Comparison of ENCODE assay signal across 1 cellular context in genomic region chr3:194158942-194159439, GRCh38.
TF ChIP-seq lines count a peak whose summit lies in the region.

No MANE protein-coding gene starts in this region.

TF ChIP-seq in HepG2, 621 proteins besides CTCF, POLR2A, EP300 and RAD21 (continues in another document):
- no peak for TF ChIP-seq GMEB2 (CRISPR knock-in tag; IDR thresholded peaks at IDR 0.05; ENCODE audit: low read depth)
- TF ChIP-seq ZMYM2 (CRISPR knock-in tag; IDR thresholded peaks at IDR 0.05), result 0 out of 2 replicates have a peak, but pooled peaks have one; percentile 29
- TF ChIP-seq, protein P1, sequence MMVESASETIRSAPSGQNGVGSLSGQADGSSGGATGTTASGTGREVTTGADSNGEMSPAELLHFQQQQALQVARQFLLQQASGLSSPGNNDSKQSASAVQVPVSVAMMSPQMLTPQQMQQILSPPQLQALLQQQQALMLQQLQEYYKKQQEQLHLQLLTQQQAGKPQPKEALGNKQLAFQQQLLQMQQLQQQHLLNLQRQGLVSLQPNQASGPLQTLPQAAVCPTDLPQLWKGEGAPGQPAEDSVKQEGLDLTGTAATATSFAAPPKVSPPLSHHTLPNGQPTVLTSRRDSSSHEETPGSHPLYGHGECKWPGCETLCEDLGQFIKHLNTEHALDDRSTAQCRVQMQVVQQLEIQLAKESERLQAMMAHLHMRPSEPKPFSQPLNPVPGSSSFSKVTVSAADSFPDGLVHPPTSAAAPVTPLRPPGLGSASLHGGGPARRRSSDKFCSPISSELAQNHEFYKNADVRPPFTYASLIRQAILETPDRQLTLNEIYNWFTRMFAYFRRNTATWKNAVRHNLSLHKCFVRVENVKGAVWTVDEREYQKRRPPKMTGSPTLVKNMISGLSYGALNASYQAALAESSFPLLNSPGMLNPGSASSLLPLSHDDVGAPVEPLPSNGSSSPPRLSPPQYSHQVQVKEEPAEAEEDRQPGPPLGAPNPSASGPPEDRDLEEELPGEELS (CRISPR knock-in tag; IDR thresholded peaks at IDR 0.05), result no peak
- TF ChIP-seq SPEN (CRISPR knock-in tag; IDR thresholded peaks at IDR 0.05; ENCODE audit: low read depth), result peak; percentile 32; the same call in 1 of the 2 replicates
- 0 out of 2 replicates have a peak, but pooled peaks have one; percentile 41 for TF ChIP-seq RXRB (CRISPR knock-in tag; IDR thresholded peaks at IDR 0.05; ENCODE audit: borderline replicate concordance)
- no peak for TF ChIP-seq KDM2A (CRISPR knock-in tag; IDR thresholded peaks at IDR 0.05; ENCODE audit: borderline replicate concordance, low read depth)
- no peak for TF ChIP-seq ZBTB46 (CRISPR knock-in tag; IDR thresholded peaks at IDR 0.05; ENCODE audit: borderline replicate concordance)
- TF ChIP-seq PLSCR1 (CRISPR knock-in tag; IDR thresholded peaks at IDR 0.05; ENCODE audit: borderline replicate concordance), result no peak
- TF ChIP-seq, protein P2, sequence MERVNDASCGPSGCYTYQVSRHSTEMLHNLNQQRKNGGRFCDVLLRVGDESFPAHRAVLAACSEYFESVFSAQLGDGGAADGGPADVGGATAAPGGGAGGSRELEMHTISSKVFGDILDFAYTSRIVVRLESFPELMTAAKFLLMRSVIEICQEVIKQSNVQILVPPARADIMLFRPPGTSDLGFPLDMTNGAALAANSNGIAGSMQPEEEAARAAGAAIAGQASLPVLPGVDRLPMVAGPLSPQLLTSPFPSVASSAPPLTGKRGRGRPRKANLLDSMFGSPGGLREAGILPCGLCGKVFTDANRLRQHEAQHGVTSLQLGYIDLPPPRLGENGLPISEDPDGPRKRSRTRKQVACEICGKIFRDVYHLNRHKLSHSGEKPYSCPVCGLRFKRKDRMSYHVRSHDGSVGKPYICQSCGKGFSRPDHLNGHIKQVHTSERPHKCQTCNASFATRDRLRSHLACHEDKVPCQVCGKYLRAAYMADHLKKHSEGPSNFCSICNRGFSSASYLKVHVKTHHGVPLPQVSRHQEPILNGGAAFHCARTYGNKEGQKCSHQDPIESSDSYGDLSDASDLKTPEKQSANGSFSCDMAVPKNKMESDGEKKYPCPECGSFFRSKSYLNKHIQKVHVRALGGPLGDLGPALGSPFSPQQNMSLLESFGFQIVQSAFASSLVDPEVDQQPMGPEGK (CRISPR knock-in tag; IDR thresholded peaks at IDR 0.05), result peak; percentile 21; the same call in 1 of the 2 replicates
- TF ChIP-seq, protein P3, sequence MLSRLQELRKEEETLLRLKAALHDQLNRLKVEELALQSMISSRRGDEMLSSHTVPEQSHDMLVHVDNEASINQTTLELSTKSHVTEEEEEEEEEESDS (CRISPR knock-in tag; IDR thresholded peaks at IDR 0.05; ENCODE audit: borderline replicate concordance), result peak; percentile 80
- no peak for TF ChIP-seq ZNF230 (CRISPR knock-in tag; IDR thresholded peaks at IDR 0.05)
- peak; percentile 85 for TF ChIP-seq HNF4A (CRISPR knock-in tag; IDR thresholded peaks at IDR 0.05)
- TF ChIP-seq SALL1 (CRISPR knock-in tag; IDR thresholded peaks at IDR 0.05), result peak; percentile 65
- TF ChIP-seq HNF4G (IDR thresholded peaks at IDR 0.05; ENCODE audit: borderline replicate concordance, low read depth, low read length), result peak; percentile 20; the same call in 1 of the 2 replicates
- TF ChIP-seq HNF4G (CRISPR knock-in tag; IDR thresholded peaks at IDR 0.05; ENCODE audit: borderline replicate concordance, low read depth), result no peak
- no peak for TF ChIP-seq KLF6 (CRISPR knock-in tag; IDR thresholded peaks at IDR 0.05)
- TF ChIP-seq NR1H2 (CRISPR knock-in tag; IDR thresholded peaks at IDR 0.05; ENCODE audit: borderline replicate concordance, low read depth), result no peak
- TF ChIP-seq ZNF605 (CRISPR knock-in tag; IDR thresholded peaks at IDR 0.05), result 0 out of 2 replicates have a peak, but pooled peaks have one; percentile 38
- TF ChIP-seq ZNF282 (IDR thresholded peaks at IDR 0.05; ENCODE audit: partially characterized antibody), result no peak
- peak; percentile 98 for TF ChIP-seq SNAPC2 (CRISPR knock-in tag; IDR thresholded peaks at IDR 0.05)
- TF ChIP-seq RXRA (CRISPR knock-in tag; IDR thresholded peaks at IDR 0.05), result peak; percentile 49; the same call in 1 of the 2 replicates
- peak; percentile 31; the same call in 1 of the 2 replicates for TF ChIP-seq NR2F6 (IDR thresholded peaks at IDR 0.05)
- peak; percentile 50 for TF ChIP-seq NR2F6 (CRISPR knock-in tag; IDR thresholded peaks at IDR 0.05)
- peak; percentile 60 for TF ChIP-seq ZKSCAN8 (CRISPR knock-in tag; IDR thresholded peaks at IDR 0.05; ENCODE audit: borderline replicate concordance)
- TF ChIP-seq DPF2 (CRISPR knock-in tag; IDR thresholded peaks at IDR 0.05; ENCODE audit: borderline replicate concordance, low read depth), result no peak
- TF ChIP-seq ZNF510 (CRISPR knock-in tag; IDR thresholded peaks at IDR 0.05; ENCODE audit: low read depth), result no peak
- TF ChIP-seq, protein P4, sequence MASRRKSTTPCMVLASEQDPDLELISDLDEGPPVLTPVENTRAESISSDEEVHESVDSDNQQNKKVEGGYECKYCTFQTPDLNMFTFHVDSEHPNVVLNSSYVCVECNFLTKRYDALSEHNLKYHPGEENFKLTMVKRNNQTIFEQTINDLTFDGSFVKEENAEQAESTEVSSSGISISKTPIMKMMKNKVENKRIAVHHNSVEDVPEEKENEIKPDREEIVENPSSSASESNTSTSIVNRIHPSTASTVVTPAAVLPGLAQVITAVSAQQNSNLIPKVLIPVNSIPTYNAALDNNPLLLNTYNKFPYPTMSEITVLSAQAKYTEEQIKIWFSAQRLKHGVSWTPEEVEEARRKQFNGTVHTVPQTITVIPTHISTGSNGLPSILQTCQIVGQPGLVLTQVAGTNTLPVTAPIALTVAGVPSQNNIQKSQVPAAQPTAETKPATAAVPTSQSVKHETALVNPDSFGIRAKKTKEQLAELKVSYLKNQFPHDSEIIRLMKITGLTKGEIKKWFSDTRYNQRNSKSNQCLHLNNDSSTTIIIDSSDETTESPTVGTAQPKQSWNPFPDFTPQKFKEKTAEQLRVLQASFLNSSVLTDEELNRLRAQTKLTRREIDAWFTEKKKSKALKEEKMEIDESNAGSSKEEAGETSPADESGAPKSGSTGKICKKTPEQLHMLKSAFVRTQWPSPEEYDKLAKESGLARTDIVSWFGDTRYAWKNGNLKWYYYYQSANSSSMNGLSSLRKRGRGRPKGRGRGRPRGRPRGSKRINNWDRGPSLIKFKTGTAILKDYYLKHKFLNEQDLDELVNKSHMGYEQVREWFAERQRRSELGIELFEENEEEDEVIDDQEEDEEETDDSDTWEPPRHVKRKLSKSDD (CRISPR knock-in tag; IDR thresholded peaks at IDR 0.05; ENCODE audit: low read depth), result no peak
- 0 out of 2 replicates have a peak, but pooled peaks have one; percentile 34 for TF ChIP-seq NFKB2 (CRISPR knock-in tag; IDR thresholded peaks at IDR 0.05; ENCODE audit: borderline replicate concordance)
- TF ChIP-seq NFIB (CRISPR knock-in tag; IDR thresholded peaks at IDR 0.05; ENCODE audit: borderline replicate concordance), result no peak
- TF ChIP-seq HHEX (CRISPR knock-in tag; IDR thresholded peaks at IDR 0.05), result no peak
- TF ChIP-seq HDAC1 (CRISPR knock-in tag; IDR thresholded peaks at IDR 0.05), result peak; percentile 19; the same call in 1 of the 2 replicates
- no peak for TF ChIP-seq ZNF724P (CRISPR knock-in tag; IDR thresholded peaks at IDR 0.05; ENCODE audit: borderline replicate concordance)
- TF ChIP-seq TOPORS (CRISPR knock-in tag; IDR thresholded peaks at IDR 0.05), result no peak
- 0 out of 2 replicates have a peak, but pooled peaks have one; percentile 29 for TF ChIP-seq NR2F2 (IDR thresholded peaks at IDR 0.05; ENCODE audit: borderline replicate concordance, low read depth)
- no peak for TF ChIP-seq SP5 (CRISPR knock-in tag; IDR thresholded peaks at IDR 0.05; ENCODE audit: borderline replicate concordance, low read depth)
- peak; percentile 81; the same call in 1 of the 2 replicates for TF ChIP-seq ESRRA (CRISPR knock-in tag; IDR thresholded peaks at IDR 0.05; ENCODE audit: low read depth)
- TF ChIP-seq ZBTB20 (CRISPR knock-in tag; IDR thresholded peaks at IDR 0.05; ENCODE audit: borderline replicate concordance, low read depth), result peak; percentile 69; the same call in 1 of the 2 replicates
- peak; percentile 65 for TF ChIP-seq RARA (CRISPR knock-in tag; IDR thresholded peaks at IDR 0.05)
- no peak for TF ChIP-seq KLF13 (CRISPR knock-in tag; IDR thresholded peaks at IDR 0.05)
- no peak for TF ChIP-seq ATRX (CRISPR knock-in tag; IDR thresholded peaks at IDR 0.05; ENCODE audit: borderline replicate concordance)
- TF ChIP-seq, protein P5, sequence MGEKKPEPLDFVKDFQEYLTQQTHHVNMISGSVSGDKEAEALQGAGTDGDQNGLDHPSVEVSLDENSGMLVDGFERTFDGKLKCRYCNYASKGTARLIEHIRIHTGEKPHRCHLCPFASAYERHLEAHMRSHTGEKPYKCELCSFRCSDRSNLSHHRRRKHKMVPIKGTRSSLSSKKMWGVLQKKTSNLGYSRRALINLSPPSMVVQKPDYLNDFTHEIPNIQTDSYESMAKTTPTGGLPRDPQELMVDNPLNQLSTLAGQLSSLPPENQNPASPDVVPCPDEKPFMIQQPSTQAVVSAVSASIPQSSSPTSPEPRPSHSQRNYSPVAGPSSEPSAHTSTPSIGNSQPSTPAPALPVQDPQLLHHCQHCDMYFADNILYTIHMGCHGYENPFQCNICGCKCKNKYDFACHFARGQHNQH (CRISPR knock-in tag; IDR thresholded peaks at IDR 0.05), result peak; percentile 33; the same call in 1 of the 2 replicates
- TF ChIP-seq ZNF263 (CRISPR knock-in tag; IDR thresholded peaks at IDR 0.05), result 0 out of 2 replicates have a peak, but pooled peaks have one; percentile 25
- no peak for TF ChIP-seq PLRG1 (conservative IDR thresholded peaks at IDR 0.05)
- TF ChIP-seq, protein P6, sequence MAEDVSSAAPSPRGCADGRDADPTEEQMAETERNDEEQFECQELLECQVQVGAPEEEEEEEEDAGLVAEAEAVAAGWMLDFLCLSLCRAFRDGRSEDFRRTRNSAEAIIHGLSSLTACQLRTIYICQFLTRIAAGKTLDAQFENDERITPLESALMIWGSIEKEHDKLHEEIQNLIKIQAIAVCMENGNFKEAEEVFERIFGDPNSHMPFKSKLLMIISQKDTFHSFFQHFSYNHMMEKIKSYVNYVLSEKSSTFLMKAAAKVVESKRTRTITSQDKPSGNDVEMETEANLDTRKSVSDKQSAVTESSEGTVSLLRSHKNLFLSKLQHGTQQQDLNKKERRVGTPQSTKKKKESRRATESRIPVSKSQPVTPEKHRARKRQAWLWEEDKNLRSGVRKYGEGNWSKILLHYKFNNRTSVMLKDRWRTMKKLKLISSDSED (CRISPR knock-in tag; IDR thresholded peaks at IDR 0.05), result no peak
- TF ChIP-seq HMG20A (CRISPR knock-in tag; IDR thresholded peaks at IDR 0.05; ENCODE audit: borderline replicate concordance), result peak; percentile 24; the same call in 1 of the 2 replicates
- no peak for TF ChIP-seq SOX13 (IDR thresholded peaks at IDR 0.05)
- peak in 1 of 2 experiments; percentile 32; a peak in 1 of 4 replicates for TF ChIP-seq SOX13 (CRISPR knock-in tag; conservative IDR thresholded peaks at IDR 0.05 in 1 of 2, IDR thresholded peaks at IDR 0.05 in 1 of 2)
- no peak for TF ChIP-seq ZNF674 (CRISPR knock-in tag; IDR thresholded peaks at IDR 0.05; ENCODE audit: low read depth)
- TF ChIP-seq SMC3 (IDR thresholded peaks at IDR 0.05; ENCODE audit: low read length), result no peak
